ENCODE assay signal across 1 cellular context in genomic region chr1:204096931-204097330, GRCh38.
TF ChIP-seq lines count a peak whose summit lies in the region.

No MANE protein-coding gene starts in this region.

TF ChIP-seq in HepG2, 621 proteins besides CTCF, POLR2A, EP300 and RAD21 (continued from another document and continues in another):
- TF ChIP-seq ZMYM3 (CRISPR knock-in tag; IDR thresholded peaks at IDR 0.05) (peak; percentile 25; the same call in 1 of the 2 replicates), DRAP1 (CRISPR knock-in tag; IDR thresholded peaks at IDR 0.05) (no peak), FOXO1 (CRISPR knock-in tag; IDR thresholded peaks at IDR 0.05) (no peak), THYN1 (CRISPR knock-in tag; IDR thresholded peaks at IDR 0.05; ENCODE audit: borderline replicate concordance, low read depth) (no peak), TSC22D2 (CRISPR knock-in tag; IDR thresholded peaks at IDR 0.05; ENCODE audit: borderline replicate concordance) (no peak), SMAD9 (CRISPR knock-in tag; IDR thresholded peaks at IDR 0.05) (no peak), ZIK1 (CRISPR knock-in tag; IDR thresholded peaks at IDR 0.05; ENCODE audit: borderline replicate concordance, low read depth) (no peak), SYNCRIP (IDR thresholded peaks at IDR 0.05; ENCODE audit: insufficient read depth, low read depth, low read length) (no peak), FOXA1 (IDR thresholded peaks at IDR 0.05) (no peak), FOXA1 (CRISPR knock-in tag; IDR thresholded peaks at IDR 0.05) (no peak), ZNF687 (CRISPR knock-in tag; IDR thresholded peaks at IDR 0.05) (0 out of 2 replicates have a peak, but pooled peaks have one; percentile 13), SAP130 (CRISPR knock-in tag; IDR thresholded peaks at IDR 0.05; ENCODE audit: low read depth) (peak; percentile 32; the same call in 1 of the 2 replicates), MED13 (CRISPR knock-in tag; IDR thresholded peaks at IDR 0.05) (no peak), ZNF563 (CRISPR knock-in tag; IDR thresholded peaks at IDR 0.05) (no peak), CBX2 (IDR thresholded peaks at IDR 0.05; ENCODE audit: low read depth, low read length) (no peak), CBX2 (CRISPR knock-in tag; IDR thresholded peaks at IDR 0.05; ENCODE audit: low read depth) (no peak), ZNF367 (CRISPR knock-in tag; IDR thresholded peaks at IDR 0.05; ENCODE audit: borderline replicate concordance) (no peak), SP140L (CRISPR knock-in tag; IDR thresholded peaks at IDR 0.05; ENCODE audit: borderline replicate concordance) (no peak), IRF9 (CRISPR knock-in tag; IDR thresholded peaks at IDR 0.05; ENCODE audit: borderline replicate concordance) (no peak), ADNP (CRISPR knock-in tag; IDR thresholded peaks at IDR 0.05) (no peak), ZNF124 (CRISPR knock-in tag; IDR thresholded peaks at IDR 0.05) (no peak), KLF12 (CRISPR knock-in tag; IDR thresholded peaks at IDR 0.05; ENCODE audit: borderline replicate concordance) (no peak), HIVEP1 (CRISPR knock-in tag; IDR thresholded peaks at IDR 0.05) (no peak), ATF2 (CRISPR knock-in tag; IDR thresholded peaks at IDR 0.05) (no peak), ARID2 (CRISPR knock-in tag; IDR thresholded peaks at IDR 0.05; ENCODE audit: borderline replicate concordance) (no peak), TAF15 (IDR thresholded peaks at IDR 0.05; ENCODE audit: low read depth, low read length, poor library complexity, severe bottlenecking) (no peak), MEF2D (CRISPR knock-in tag; IDR thresholded peaks at IDR 0.05) (no peak), TBP (CRISPR knock-in tag; IDR thresholded peaks at IDR 0.05) (no peak), ZNF503 (CRISPR knock-in tag; IDR thresholded peaks at IDR 0.05) (no peak), ZNF546 (CRISPR knock-in tag; conservative IDR thresholded peaks at IDR 0.05) (no peak), RFX5 (IDR thresholded peaks at IDR 0.05; ENCODE audit: low read depth, low read length) (no peak), ZNF343 (CRISPR knock-in tag; IDR thresholded peaks at IDR 0.05) (no peak), NR2C2 (CRISPR knock-in tag; IDR thresholded peaks at IDR 0.05; ENCODE audit: borderline replicate concordance) (0 out of 2 replicates have a peak, but pooled peaks have one; percentile 26), ZNF710 (CRISPR knock-in tag; IDR thresholded peaks at IDR 0.05; ENCODE audit: borderline replicate concordance) (no peak), ZNF569 (CRISPR knock-in tag; IDR thresholded peaks at IDR 0.05; ENCODE audit: borderline replicate concordance) (no peak), RBM22 (optimal IDR thresholded peaks at IDR 0.05; ENCODE audit: low read length) (no peak), ZNF572 (CRISPR knock-in tag; IDR thresholded peaks at IDR 0.05) (no peak), ZBTB39 (CRISPR knock-in tag; IDR thresholded peaks at IDR 0.05) (no peak), KLF16 (CRISPR knock-in tag; IDR thresholded peaks at IDR 0.05) (no peak), ZNF740 (CRISPR knock-in tag; IDR thresholded peaks at IDR 0.05) (no peak), ZNF629 (CRISPR knock-in tag; conservative IDR thresholded peaks at IDR 0.05) (no peak), SKIL (CRISPR knock-in tag; IDR thresholded peaks at IDR 0.05; ENCODE audit: borderline replicate concordance) (no peak), PAXIP1 (CRISPR knock-in tag; conservative IDR thresholded peaks at IDR 0.05) (0 out of 2 replicates have a peak, but pooled peaks have one; percentile 29), RARA (CRISPR knock-in tag; IDR thresholded peaks at IDR 0.05) (peak; percentile 23; the same call in 1 of the 2 replicates), ZNF460 (CRISPR knock-in tag; IDR thresholded peaks at IDR 0.05; ENCODE audit: borderline replicate concordance) (no peak), PHF21A (CRISPR knock-in tag; IDR thresholded peaks at IDR 0.05) (no peak), SSRP1 (CRISPR knock-in tag; IDR thresholded peaks at IDR 0.05) (no peak), ZNF619 (CRISPR knock-in tag; IDR thresholded peaks at IDR 0.05) (no peak), ZNF292 (CRISPR knock-in tag; IDR thresholded peaks at IDR 0.05; ENCODE audit: borderline replicate concordance, low read depth) (peak; percentile 45; the same call in 1 of the 2 replicates)
